Comparison of ENCODE assay signal across 23 cellular contexts in the genomic region with DNA sequence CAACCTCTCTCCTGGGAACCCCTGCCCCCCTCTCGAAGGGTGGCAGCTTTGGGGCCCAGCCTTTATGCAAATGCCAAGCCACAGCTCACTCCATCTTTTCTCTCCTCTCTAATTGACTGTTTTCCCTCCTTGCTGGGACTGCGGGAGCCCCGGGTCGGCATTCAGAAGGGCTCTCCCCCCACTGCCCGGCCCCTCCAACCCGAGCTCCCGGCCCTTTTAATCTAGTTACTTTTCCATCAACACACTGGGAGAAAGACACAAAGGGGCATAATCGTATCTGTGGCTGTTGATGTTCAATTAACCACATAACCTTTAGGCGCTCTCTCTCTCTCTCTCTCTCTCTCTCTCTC.
"Had no signal": no experiment of that assay in that cellular context is flagged by ENCODE, and none has a peak within 500 bp of the region (broad histone marks: within the 10 kb centered on the region; RNA-seq: fewer than 3 reads in every experiment).

No MANE protein-coding gene starts in this region.

- H3K27ac Mint-ChIP-seq: activated B cell treated with CpG ODN at 0.5 μM for 24 hours; activated CD4-positive, alpha-beta T cell treated with anti-CD3 and anti-CD28 coated beads for 36 hours; activated naive CD4-positive, alpha-beta T cell treated with anti-CD3 and anti-CD28 coated beads for 36 hours; activated T-helper 2 cell treated with anti-CD3 and anti-CD28 coated beads, Interferon-gamma antibody, Interleukin-2, Interleukin-4, amounts not matched to agents 10 μg/mL and 5 μg/mL and 100 μg/mL, durations not matched to agents 14 hours and 24 hours and 36 hours; natural killer cell; T-helper 1 cell treated with Interleukin-12 subunit alpha and Interleukin-12 subunit beta and Interleukin-4 antibody, amounts not matched to agents 30 μg/mL and 1 μg/mL, for 36 hours had no signal

- H3K79me2 ChIP-seq: hepatocyte had no signal

- H3K27ac ChIP-seq: foreskin keratinocyte, hepatocyte, thyroid gland had no signal

- H3K36me3 ChIP-seq: left lung, thyroid gland had no signal

- H3K4me1 ChIP-seq: foreskin keratinocyte had no signal

- H3K4me3 Mint-ChIP-seq: activated B cell treated with CpG ODN at 0.5 μM for 24 hours; activated CD4-positive, alpha-beta T cell treated with anti-CD3 and anti-CD28 coated beads for 36 hours; activated naive CD4-positive, alpha-beta T cell treated with anti-CD3 and anti-CD28 coated beads for 36 hours; activated T-cell treated with anti-CD3 and anti-CD28 coated beads, Interleukin-2, amount 50 U/mL, for 4 hours; natural killer cell; T-helper 1 cell treated with Interleukin-12 subunit alpha and Interleukin-12 subunit beta and Interleukin-4 antibody, amounts not matched to agents 30 μg/mL and 1 μg/mL, for 36 hours had no signal

- H3K36me3 Mint-ChIP-seq: mesothelial cell of epicardium, natural killer cell had no signal

- H3K27me3 ChIP-seq: body of pancreas, foreskin keratinocyte, thyroid gland had no signal

- DNase-seq: activated B cell treated with CpG ODN at 0.5 μM for 24 hours; activated CD4-positive, alpha-beta T cell treated with anti-CD3 and anti-CD28 coated beads, Interleukin-2, amount 50 U/mL, for 4 hours; activated CD8-positive, alpha-beta memory T cell treated with anti-CD3 and anti-CD28 coated beads, Interleukin-2, amount 50 U/mL, for 48 hours; activated T-cell treated with anti-CD3 and anti-CD28 coated beads, Interleukin-2, amount 50 U/mL, for 4 hours; central memory CD4-positive, alpha-beta T cell; effector CD8-positive, alpha-beta T cell; erythroblast; kidney glomerular epithelial cell; natural killer cell; stimulated activated CD4-positive, alpha-beta T cell treated with anti-CD3 and anti-CD28 coated beads, Interleukin-4, amount 100 ng/mL, for 4 hours; stimulated activated naive CD8-positive, alpha-beta T cell treated with anti-CD3 and anti-CD28 coated beads, Interleukin-15, Interleukin-2, amounts not matched to agents 100 U/mL and 50 U/mL, for 24 hours; T1000 had no signal

- H3K9me3 Mint-ChIP-seq: activated B cell treated with CpG ODN at 0.5 μM for 24 hours; activated naive CD4-positive, alpha-beta T cell treated with anti-CD3 and anti-CD28 coated beads for 36 hours; activated T-cell treated with anti-CD3 and anti-CD28 coated beads, Interleukin-2, amount 50 U/mL, for 4 hours; activated T-helper 2 cell treated with anti-CD3 and anti-CD28 coated beads, Interferon-gamma antibody, Interleukin-2, Interleukin-4, amounts not matched to agents 10 μg/mL and 5 μg/mL and 100 μg/mL, durations not matched to agents 14 hours and 24 hours and 36 hours; mesothelial cell of epicardium; natural killer cell; T-helper 1 cell treated with Interleukin-12 subunit alpha and Interleukin-12 subunit beta and Interleukin-4 antibody, amounts not matched to agents 30 μg/mL and 1 μg/mL, for 36 hours had no signal

- H3K4me3 ChIP-seq: body of pancreas, hepatocyte, lung had no signal

- ATAC-seq: activated CD4-positive, alpha-beta T cell treated with anti-CD3 and anti-CD28 coated beads for 36 hours; natural killer cell; stimulated activated naive CD8-positive, alpha-beta T cell treated with anti-CD3 and anti-CD28 coated beads, Interleukin-15, Interleukin-2, amounts not matched to agents 100 U/mL and 50 U/mL, for 24 hours had no signal
